In genomic region chr12:27751386-27752047, GRCh38 we compare ENCODE assay signal across 2 cellular contexts.
A peak's percentile ranks its signal among the peaks of the same experiment; 100 is the strongest.
TF ChIP-seq lines count a peak whose summit lies in the region.

No MANE protein-coding gene starts in this region.

TF ChIP-seq in GM23338, 12 proteins besides CTCF, POLR2A, EP300 and RAD21:
- TF ChIP-seq STAT1 (IDR thresholded peaks at IDR 0.05; ENCODE audit: unreplicated experiment) (no peak), ZNF462 (CRISPR knock-in tag; IDR thresholded peaks at IDR 0.05) (no peak), ZNF114 (CRISPR knock-in tag; IDR thresholded peaks at IDR 0.05) (no peak), JUNB (IDR thresholded peaks at IDR 0.05; ENCODE audit: unreplicated experiment) (no peak), CREB1 (CRISPR knock-in tag; IDR thresholded peaks at IDR 0.05; ENCODE audit: low read depth) (no peak)
- TF ChIP-seq, protein P1, sequence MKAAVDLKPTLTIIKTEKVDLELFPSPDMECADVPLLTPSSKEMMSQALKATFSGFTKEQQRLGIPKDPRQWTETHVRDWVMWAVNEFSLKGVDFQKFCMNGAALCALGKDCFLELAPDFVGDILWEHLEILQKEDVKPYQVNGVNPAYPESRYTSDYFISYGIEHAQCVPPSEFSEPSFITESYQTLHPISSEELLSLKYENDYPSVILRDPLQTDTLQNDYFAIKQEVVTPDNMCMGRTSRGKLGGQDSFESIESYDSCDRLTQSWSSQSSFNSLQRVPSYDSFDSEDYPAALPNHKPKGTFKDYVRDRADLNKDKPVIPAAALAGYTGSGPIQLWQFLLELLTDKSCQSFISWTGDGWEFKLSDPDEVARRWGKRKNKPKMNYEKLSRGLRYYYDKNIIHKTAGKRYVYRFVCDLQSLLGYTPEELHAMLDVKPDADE (IDR thresholded peaks at IDR 0.05): no peak

TF ChIP-seq in H1, 55 proteins besides CTCF, POLR2A, EP300 and RAD21:
- peak; percentile 6; the same call in 1 of the 2 replicates for TF ChIP-seq MAFK (IDR thresholded peaks at IDR 0.05; ENCODE audit: low read depth, low read length)
- TF ChIP-seq ATF2 (IDR thresholded peaks at IDR 0.05; ENCODE audit: low read length): no peak
